Comparison of ENCODE assay signal across 10 cellular contexts in the genomic region with DNA sequence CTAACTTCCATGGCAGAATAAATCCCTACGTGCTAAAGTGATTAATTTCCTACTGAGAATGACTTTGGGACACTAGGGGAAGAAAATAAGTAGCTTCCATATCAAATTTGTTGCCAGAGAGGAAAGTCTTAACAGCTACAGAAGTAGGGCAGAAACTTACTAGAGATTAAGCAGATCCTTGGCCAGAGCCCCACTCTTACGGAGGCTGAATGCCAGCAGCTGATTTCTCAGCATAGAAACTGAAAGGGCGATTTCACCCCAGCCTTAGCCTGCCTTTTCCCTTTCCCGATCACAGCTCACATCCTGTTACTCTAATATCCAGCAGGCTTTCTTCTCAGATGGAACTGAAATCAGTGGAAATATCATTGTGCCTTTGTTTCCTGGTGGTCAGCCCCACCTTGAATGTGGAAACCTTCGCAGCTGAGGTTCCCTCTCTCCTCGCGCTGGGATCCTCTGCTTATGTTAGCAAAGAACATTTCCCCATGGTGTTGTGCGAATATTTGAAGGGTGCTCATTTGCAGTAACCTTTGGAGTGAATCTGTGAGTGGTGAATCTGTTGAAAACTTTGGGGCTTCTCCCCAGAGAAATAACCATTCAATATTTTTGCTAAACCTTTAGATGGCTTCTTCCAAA. TPM values are rescaled to one million over a fixed set of nuclear protein-coding genes. Genes with fewer than 3 reads are reported as not detected.
A peak's percentile ranks its signal among the peaks of the same experiment; 100 is the strongest.
DNase-seq lines count a peak whose midpoint lies in the region; ATAC-seq and TF ChIP-seq lines count a peak whose summit lies in the region.
"Had no signal": no experiment of that assay in that cellular context is flagged by ENCODE, and none has a peak within 500 bp of the region (broad histone marks: within the 10 kb centered on the region; RNA-seq: fewer than 3 reads in every experiment).

No MANE protein-coding gene starts in this region.

- H3K36me3 ChIP-seq in CD8-positive, alpha-beta memory T cell (ENCODE audit: insufficient read depth, low read length) = no peaks in the 10 kb centered on the region

- peak overlapping the region; percentile 39 for H3K4me3 Mint-ChIP-seq in T-helper 17 cell
- peak overlapping the region in 1 of 7 donors; percentile 44 for H3K4me3 Mint-ChIP-seq in CD8-positive, alpha-beta memory T cell
- H3K4me3 Mint-ChIP-seq in glutamatergic neuron (ENCODE audit: unreplicated experiment) = no peak overlapping the region

- H3K4me1 Mint-ChIP-seq in T-helper 17 cell (peaks cover 3% of the 10 kb centered on the region), glutamatergic neuron (ENCODE audit: low read depth, unreplicated experiment) (peaks cover 9% of the 10 kb centered on the region)
- no peaks in the 10 kb centered on the region for H3K4me1 Mint-ChIP-seq in CD8-positive, alpha-beta memory T cell
- H3K4me1 Mint-ChIP-seq: CD4-positive, alpha-beta memory T cell had no signal

- DNase-seq in AG08396 (ENCODE audit: low spot score) (peak; percentile 65), T-helper 17 cell (no peak), globus pallidus (ENCODE audit: low spot score) (peak; percentile 81), pons (ENCODE audit: low spot score) (peak; percentile 84), glutamatergic neuron (no peak)
- no peak for DNase-seq in CD8-positive, alpha-beta memory T cell
- DNase-seq in stimulated activated CD4-positive, alpha-beta T cell treated with anti-CD3 and anti-CD28 coated beads, Interleukin-4, amount 100 ng/mL, for 1 hour = no peak
- DNase-seq in activated CD4-positive, CD25-positive, alpha-beta regulatory T cell (lab: John Stamatoyannopoulos, UW) = no peak
- DNase-seq: CD4-positive, alpha-beta memory T cell; NCI-H526 had no signal

- H3K27ac Mint-ChIP-seq in T-helper 17 cell (no peak overlapping the region), glutamatergic neuron (ENCODE audit: unreplicated experiment) (no peak overlapping the region)
- no peak overlapping the region for H3K27ac Mint-ChIP-seq in CD8-positive, alpha-beta memory T cell
- H3K27ac Mint-ChIP-seq: CD4-positive, alpha-beta memory T cell had no signal

- H3K9me3 Mint-ChIP-seq in CD8-positive, alpha-beta memory T cell = no peaks in the 10 kb centered on the region
- peaks cover 2% of the 10 kb centered on the region for H3K9me3 Mint-ChIP-seq in glutamatergic neuron (ENCODE audit: unreplicated experiment)

- no peak for TF ChIP-seq CTCF in glutamatergic neuron (IDR thresholded peaks at IDR 0.05; ENCODE audit: partially characterized antibody, unreplicated experiment)

- CTCF ChIA-PET in CD8-positive, alpha-beta memory T cell (lab: Charles Lee) = no interaction called here

- peaks cover 64% of the 10 kb centered on the region for H3K27me3 Mint-ChIP-seq in T-helper 17 cell
- peaks cover 23 to 58% of the 10 kb centered on the region in 2 donors for H3K27me3 Mint-ChIP-seq in CD8-positive, alpha-beta memory T cell
- H3K27me3 Mint-ChIP-seq in glutamatergic neuron (ENCODE audit: unreplicated experiment) = peaks cover 2% of the 10 kb centered on the region

- no peak overlapping the region for H3K4me3 ChIP-seq in CD8-positive, alpha-beta memory T cell (ENCODE audit: low read length)

- no peak overlapping the region for H3K27ac ChIP-seq in CD8-positive, alpha-beta memory T cell (ENCODE audit: low read depth, low read length)

- no peaks in the 10 kb centered on the region for H3K4me1 ChIP-seq in CD8-positive, alpha-beta memory T cell (ENCODE audit: insufficient read depth, low read length)

- no peaks in the 10 kb centered on the region for H3K9me3 ChIP-seq in T-helper 17 cell (ENCODE audit: control insufficient read depth, low read length, poor library complexity, severe bottlenecking)
- no peaks in the 10 kb centered on the region for H3K9me3 ChIP-seq in CD8-positive, alpha-beta memory T cell (ENCODE audit: low read length)

- POLR2A ChIA-PET in CD8-positive, alpha-beta memory T cell (lab: Charles Lee) = no interaction called here

- H3K27me3 ChIP-seq in CD8-positive, alpha-beta memory T cell (ENCODE audit: insufficient read depth, low read length, poor library complexity, severe bottlenecking) = peaks cover 21% of the 10 kb centered on the region

- H3K36me3 Mint-ChIP-seq in T-helper 17 cell (ENCODE audit: low read depth) = peaks cover 1% of the 10 kb centered on the region
- no peaks in the 10 kb centered on the region for H3K36me3 Mint-ChIP-seq in CD8-positive, alpha-beta memory T cell
- H3K36me3 Mint-ChIP-seq in glutamatergic neuron (ENCODE audit: unreplicated experiment) = peaks cover 1% of the 10 kb centered on the region
- H3K36me3 Mint-ChIP-seq: CD4-positive, alpha-beta memory T cell had no signal

- no peak for ATAC-seq in T-helper 17 cell

RNA-seq across cellular contexts. Expression of a gene that starts 8.4 kb away (rescaled TPM):
- total RNA-seq in T-helper 17 cell (under 1 TPM in 1 of 2 donors, not detected in 1; 0.29 TPM), glutamatergic neuron (ENCODE audit: unreplicated experiment) (3.7 TPM)
- total RNA-seq in CD8-positive, alpha-beta memory T cell = under 1 TPM in 1 of 2 experiments, not detected in 1; 0.13 TPM
- polyA plus RNA-seq in CD8-positive, alpha-beta memory T cell = not detected
- total RNA-seq: CD4-positive, alpha-beta memory T cell had no signal
- polyA plus RNA-seq: CD4-positive, alpha-beta memory T cell had no signal

Comparison
In these comparisons a context has a peak if more than half of its experiments do, and no peak if none do; other contexts are left out.
1. DNase-seq: peak in AG08396 (single experiment), globus pallidus (single experiment) and pons (single experiment); none in T-helper 17 cell (0 of 3), CD8-positive, alpha-beta memory T cell (0 of 5), stimulated activated CD4-positive, alpha-beta T cell treated with anti-CD3 and anti-CD28 coated beads, Interleukin-4, amount 100 ng/mL, for 1 hour (single experiment), activated CD4-positive, CD25-positive, alpha-beta regulatory T cell (0 of 4) and glutamatergic neuron (single experiment).